In genomic region chr6:143135326-143135725, GRCh38 we compare ENCODE assay signal across 1 cellular context.
TF ChIP-seq lines count a peak whose summit lies in the region.

No MANE protein-coding gene starts in this region.

TF ChIP-seq in SK-N-SH treated with all-trans-retinoic acid at 6 μM for 48 hours, 23 proteins besides CTCF, POLR2A, EP300 and RAD21 (continued from another document):
- TF ChIP-seq, protein P1, sequence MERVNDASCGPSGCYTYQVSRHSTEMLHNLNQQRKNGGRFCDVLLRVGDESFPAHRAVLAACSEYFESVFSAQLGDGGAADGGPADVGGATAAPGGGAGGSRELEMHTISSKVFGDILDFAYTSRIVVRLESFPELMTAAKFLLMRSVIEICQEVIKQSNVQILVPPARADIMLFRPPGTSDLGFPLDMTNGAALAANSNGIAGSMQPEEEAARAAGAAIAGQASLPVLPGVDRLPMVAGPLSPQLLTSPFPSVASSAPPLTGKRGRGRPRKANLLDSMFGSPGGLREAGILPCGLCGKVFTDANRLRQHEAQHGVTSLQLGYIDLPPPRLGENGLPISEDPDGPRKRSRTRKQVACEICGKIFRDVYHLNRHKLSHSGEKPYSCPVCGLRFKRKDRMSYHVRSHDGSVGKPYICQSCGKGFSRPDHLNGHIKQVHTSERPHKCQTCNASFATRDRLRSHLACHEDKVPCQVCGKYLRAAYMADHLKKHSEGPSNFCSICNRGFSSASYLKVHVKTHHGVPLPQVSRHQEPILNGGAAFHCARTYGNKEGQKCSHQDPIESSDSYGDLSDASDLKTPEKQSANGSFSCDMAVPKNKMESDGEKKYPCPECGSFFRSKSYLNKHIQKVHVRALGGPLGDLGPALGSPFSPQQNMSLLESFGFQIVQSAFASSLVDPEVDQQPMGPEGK (CRISPR knock-in tag; IDR thresholded peaks at IDR 0.05; ENCODE audit: borderline replicate concordance) = no peak
- TF ChIP-seq ESRRG (CRISPR knock-in tag; IDR thresholded peaks at IDR 0.05) (no peak), ZFP30 (CRISPR knock-in tag; IDR thresholded peaks at IDR 0.05) (no peak), OSR1 (CRISPR knock-in tag; IDR thresholded peaks at IDR 0.05) (no peak), ZNF565 (CRISPR knock-in tag; conservative IDR thresholded peaks at IDR 0.05; ENCODE audit: low read depth) (no peak), ZNF70 (CRISPR knock-in tag; IDR thresholded peaks at IDR 0.05) (no peak), ARNTL (CRISPR knock-in tag; IDR thresholded peaks at IDR 0.05; ENCODE audit: borderline replicate concordance, low read depth) (no peak), CREB5 (CRISPR knock-in tag; IDR thresholded peaks at IDR 0.05; ENCODE audit: low read depth) (no peak)
- TF ChIP-seq, protein P2, sequence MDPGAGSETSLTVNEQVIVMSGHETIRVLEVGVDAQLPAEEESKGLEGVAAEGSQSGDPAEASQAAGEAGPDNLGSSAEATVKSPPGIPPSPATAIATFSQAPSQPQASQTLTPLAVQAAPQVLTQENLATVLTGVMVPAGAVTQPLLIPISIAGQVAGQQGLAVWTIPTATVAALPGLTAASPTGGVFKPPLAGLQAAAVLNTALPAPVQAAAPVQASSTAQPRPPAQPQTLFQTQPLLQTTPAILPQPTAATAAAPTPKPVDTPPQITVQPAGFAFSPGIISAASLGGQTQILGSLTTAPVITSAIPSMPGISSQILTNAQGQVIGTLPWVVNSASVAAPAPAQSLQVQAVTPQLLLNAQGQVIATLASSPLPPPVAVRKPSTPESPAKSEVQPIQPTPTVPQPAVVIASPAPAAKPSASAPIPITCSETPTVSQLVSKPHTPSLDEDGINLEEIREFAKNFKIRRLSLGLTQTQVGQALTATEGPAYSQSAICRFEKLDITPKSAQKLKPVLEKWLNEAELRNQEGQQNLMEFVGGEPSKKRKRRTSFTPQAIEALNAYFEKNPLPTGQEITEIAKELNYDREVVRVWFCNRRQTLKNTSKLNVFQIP (CRISPR knock-in tag; IDR thresholded peaks at IDR 0.05; ENCODE audit: borderline replicate concordance, low read depth) = no peak
